8 cellular contexts compared by ENCODE assay signal in genomic region chr17:7043544-7044268, GRCh38. TPM values are rescaled to one million over a fixed set of nuclear protein-coding genes. Genes with fewer than 3 reads are reported as not detected.
DNase-seq lines count a peak whose midpoint lies in the region; ATAC-seq and TF ChIP-seq lines count a peak whose summit lies in the region.

Gene SLC16A11, minus strand, starts transcription at chr17:7044092. Its CDS starts 579 bp downstream, at chr17:7043513.

- peak within 1 kb of the TSS; percentile 40 to 51 for H3K4me3 ChIP-seq in SK-N-SH (ENCODE audit: low read depth in 2 of 2, low read length in 1 of 2)
- no peak within 1 kb of the TSS for H3K4me3 ChIP-seq in mucosa of descending colon
- peak within 1 kb of the TSS; percentile 6 to 50 (median 46) for H3K4me3 ChIP-seq in tibial nerve
- H3K4me3 ChIP-seq in MG63: no peak within 1 kb of the TSS

- no peak within 1 kb of the TSS for H3K27ac ChIP-seq in SK-N-SH (ENCODE audit: low read depth in 2 of 2, low read length in 1 of 2)
- peak within 1 kb of the TSS in 1 of 4 donors; percentile 23 for H3K27ac ChIP-seq in tibial nerve

- intact Hi-C loops in mucosa of descending colon (cut with DNase I, micrococcal nuclease): no loop called here

- no peak within 1 kb of the TSS for H3K9ac ChIP-seq in SK-N-SH

- no peak for TF ChIP-seq CTCF in SK-N-SH (IDR thresholded peaks at IDR 0.05)
- TF ChIP-seq CTCF in mucosa of descending colon (IDR thresholded peaks at IDR 0.05): no peak
- no peak for TF ChIP-seq CTCF in tibial nerve (IDR thresholded peaks at IDR 0.05)

- TF ChIP-seq POLR2A in tibial nerve (IDR thresholded peaks at IDR 0.05): no peak

- TF ChIP-seq RAD21 in SK-N-SH (IDR thresholded peaks at IDR 0.05; ENCODE audit: low read length): no peak

- no peaks in the 10 kb centered on the region for H3K9me3 ChIP-seq in SK-N-SH
- no peaks in the 10 kb centered on the region for H3K9me3 ChIP-seq in mucosa of descending colon
- H3K9me3 ChIP-seq in tibial nerve: no peaks in the 10 kb centered on the region
- no peaks in the 10 kb centered on the region for H3K9me3 ChIP-seq in MG63

- ATAC-seq in mucosa of descending colon (peak; percentile 17), HG02970 (IDR thresholded peaks at IDR 0.05; ENCODE audit: low FRiP score, unreplicated experiment) (no peak)

- H3K27me3 ChIP-seq in SK-N-SH (ENCODE audit: insufficient read depth) (peaks cover 31% of the 10 kb centered on the region; the same call in 1 of the 2 replicates), tibial nerve (peaks cover 0 to 66% of the 10 kb centered on the region in 2 donors), MG63 (no peaks in the 10 kb centered on the region)

- no peaks in the 10 kb centered on the region for H3K9me2 ChIP-seq in SK-N-SH

- peak within 1 kb of the TSS; percentile 78 for H3K4me2 ChIP-seq in SK-N-SH

- H4K20me1 ChIP-seq in SK-N-SH (ENCODE audit: insufficient read depth): no peaks in the 10 kb centered on the region

- WGBS in SK-N-SH (ENCODE audit: low lambda C conversion rate): 27% methylated on average over 22 of the region's 58 CpGs
- 4 to 6% methylated on average over 25 to 42 of the region's 58 CpGs for WGBS in tibial nerve, 2 donors

- POLR2A ChIA-PET in SK-N-SH (lab: Yijun Ruan, JAX): interaction anchor here (1.5 kb wide), 1 partner anchor 8 kb away, joined by 3 read pairs; the partner anchor contains the start of gene SLC16A13

- CTCF ChIA-PET in SK-N-SH (lab: Yijun Ruan, JAX): interaction anchor here (0.6 to 20.1 kb wide), 10 partner anchors 8 to 253 kb away, joined by 3 to 502 read pairs (median 12); partner anchors contain the start of genes ASGR1 and SLC16A13

- no peak for TF ChIP-seq EP300 in SK-N-SH (IDR thresholded peaks at IDR 0.05; ENCODE audit: borderline replicate concordance in 1 of 2, low read depth in 1 of 2, low read length in 1 of 2)
- TF ChIP-seq EP300 in tibial nerve (IDR thresholded peaks at IDR 0.05): no peak

- DNase-seq in NCI-H82 (lab: John Stamatoyannopoulos, UW) (peak; percentile 79), NCI-H82 treated with DMSO at 0.1 percent for 48 hours (lab: John Stamatoyannopoulos, UW; ENCODE audit: unreplicated experiment) (no peak), SK-N-SH (peak; percentile 75), ecto neural progenitor cell (ENCODE audit: low spot score) (peak; percentile 72), mucosa of descending colon (peak; percentile 43 to 71 (median 69)), tibial nerve (ENCODE audit: low spot score in 2 of 2) (no peak), MG63 (no peak)

- H3K79me2 ChIP-seq in SK-N-SH (ENCODE audit: insufficient read depth): no peaks in the 10 kb centered on the region

- peak within 1 kb of the TSS; percentile 63; the same call in 1 of the 2 replicates for H2AFZ ChIP-seq in SK-N-SH (ENCODE audit: low read depth)

- peaks cover 6% of the 10 kb centered on the region for H3F3A ChIP-seq in SK-N-SH (replicated peaks; ENCODE audit: insufficient read depth)

- H3K36me3 ChIP-seq in SK-N-SH (replicated peaks in 1 of 2; ENCODE audit: control insufficient read depth in 1 of 2, insufficient read depth in 2 of 2, low read length in 1 of 2) (no peaks in the 10 kb centered on the region), mucosa of descending colon (ENCODE audit: low read depth) (no peaks in the 10 kb centered on the region), tibial nerve (no peaks in the 10 kb centered on the region), MG63 (no peaks in the 10 kb centered on the region)

- H3K4me1 ChIP-seq in SK-N-SH (ENCODE audit: control insufficient read depth in 1 of 2, insufficient read depth in 2 of 2, low read depth in 1 of 2, low read length in 1 of 2): peaks cover 0 to 22% of the 10 kb centered on the region in 2 experiments; a peak in 1 of 4 replicates
- peaks cover 37% of the 10 kb centered on the region for H3K4me1 ChIP-seq in mucosa of descending colon (ENCODE audit: low read depth)
- H3K4me1 ChIP-seq in tibial nerve: peaks cover 0 to 43% (median 26%) of the 10 kb centered on the region in 4 donors

TF ChIP-seq in SK-N-SH, 30 proteins besides CTCF, POLR2A, EP300 and RAD21:
- no peak for TF ChIP-seq FOSL2 (IDR thresholded peaks at IDR 0.05; ENCODE audit: borderline replicate concordance, low read depth)
- TF ChIP-seq MEF2A (IDR thresholded peaks at IDR 0.05; ENCODE audit: borderline replicate concordance, low read depth): no peak
- TF ChIP-seq TCF12 (IDR thresholded peaks at IDR 0.05): no peak
- no peak for TF ChIP-seq ZBTB33 (IDR thresholded peaks at IDR 0.05; ENCODE audit: borderline replicate concordance, low read depth)

RNA-seq across cellular contexts. Expression of gene SLC16A11, which starts in this region (rescaled TPM):
- 0.12 and 0.18 TPM in 2 replicates for polyA plus RNA-seq in SK-N-SH (2012; rRNA removed)
- 0.03 and 0.04 TPM in 2 replicates for polyA plus RNA-seq in SK-N-SH (2012; cell fraction: cytosol; rRNA removed)
- polyA plus RNA-seq in SK-N-SH (2012; cell fraction: nucleus; rRNA removed): 0.25 and 1.0 TPM in 2 replicates
- 1 to 10 TPM in 2 of 3 donors, under 1 TPM in 1; 0.55 to 1.7 (median 1.3) TPM for total RNA-seq in mucosa of descending colon
- under 1 TPM in 1 of 4 donors, not detected in 3; 0.78 TPM for total RNA-seq in tibial nerve
- not detected in 2 replicates for total RNA-seq in MG63 (2014; rRNA removed; shearing (Covaris generic); ENCODE audit: low replicate concordance)

Comparison
In these comparisons a context has a peak if more than half of its experiments do, and no peak if none do; other contexts are left out.
1. DNase-seq: peak in NCI-H82 (single experiment), SK-N-SH (single experiment), ecto neural progenitor cell (single experiment) and mucosa of descending colon (3 of 3); none in NCI-H82 treated with DMSO at 0.1 percent for 48 hours (single experiment), tibial nerve (0 of 2) and MG63 (single experiment).
2. H3K4me3 ChIP-seq: peak in SK-N-SH (2 of 2) and tibial nerve (4 of 4); none in mucosa of descending colon (single experiment) and MG63 (single experiment).